ENCODE assay signal across 8 cellular contexts in the genomic region with DNA sequence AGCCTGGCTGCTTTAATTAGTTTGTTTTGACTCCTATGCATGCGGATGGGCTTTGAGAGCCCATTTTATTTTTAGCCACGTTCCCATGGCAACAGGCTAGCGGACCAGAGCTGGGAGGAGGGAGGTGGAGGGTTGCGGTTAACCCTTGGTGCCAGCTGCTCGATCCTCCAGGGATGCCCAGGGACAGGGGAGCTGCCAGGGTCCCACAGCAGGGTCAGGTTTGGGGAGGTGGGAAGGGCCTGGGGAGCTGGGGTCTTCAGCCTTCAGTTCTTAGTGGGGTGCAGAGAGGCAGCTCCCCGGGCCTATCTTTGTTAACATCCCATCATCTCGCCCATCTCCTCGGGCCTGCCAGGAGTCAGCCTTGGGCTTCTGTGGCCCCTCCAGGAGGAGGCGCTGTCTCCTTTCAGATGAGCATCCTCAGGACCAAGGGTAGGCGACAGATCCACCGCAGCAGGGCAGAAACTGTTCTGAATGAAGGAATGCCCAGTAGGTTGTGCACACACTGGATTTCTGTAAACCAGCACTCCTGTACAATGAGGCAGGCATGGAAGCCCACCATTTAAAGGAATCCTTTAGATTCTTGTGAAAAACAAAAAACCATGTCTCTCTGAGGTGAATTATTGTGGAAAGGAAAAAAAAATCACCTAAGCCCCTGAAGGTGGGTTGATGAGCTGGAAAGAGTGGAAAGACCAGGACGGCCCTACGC.
A peak's percentile ranks its signal among the peaks of the same experiment; 100 is the strongest.
DNase-seq lines count a peak whose midpoint lies in the region; ATAC-seq and TF ChIP-seq lines count a peak whose summit lies in the region.

No MANE protein-coding gene starts in this region.

- peak; percentile 97 to 99 for TF ChIP-seq CTCF in GM23338 (conservative IDR thresholded peaks at IDR 0.05; ENCODE audit: low read depth in 2 of 2)
- peak; percentile 98 for TF ChIP-seq CTCF in NB4 (IDR thresholded peaks at IDR 0.05; ENCODE audit: low read depth, low read length)
- TF ChIP-seq CTCF in upper lobe of right lung (IDR thresholded peaks at IDR 0.05): peak; percentile 89

- H3K4me2 ChIP-seq in GM23338: peak overlapping the region; percentile 54; the same call in 1 of the 2 replicates

- H3K27me3 ChIP-seq in GM23338 (ENCODE audit: insufficient read depth) (no peaks in the 10 kb centered on the region), upper lobe of right lung (no peaks in the 10 kb centered on the region)

- peak overlapping the region; percentile 86 for H2AFZ ChIP-seq in GM23338

- H3K4me1 ChIP-seq in GM23338 (ENCODE audit: insufficient read depth) (peaks cover 3% of the 10 kb centered on the region; the same call in 1 of the 2 replicates), upper lobe of right lung (peaks cover 29% of the 10 kb centered on the region)

- ATAC-seq in GM23338: peak; percentile 93
- ATAC-seq in upper lobe of right lung: peak; percentile 93

- no peaks in the 10 kb centered on the region for H3K9me2 ChIP-seq in GM23338 (ENCODE audit: insufficient read depth)

- peak; percentile 55 for DNase-seq in DMS53 treated with DMSO at 0.1 percent for 48 hours (lab: John Stamatoyannopoulos, UW; ENCODE audit: unreplicated experiment)
- peak; percentile 94 for DNase-seq in GM23338 (ENCODE audit: low spot score)
- peak; percentile 88 for DNase-seq in NB4 (ENCODE audit: low read depth)
- peak; percentile 53 for DNase-seq in SKM-1 (lab: John Stamatoyannopoulos, UW; ENCODE audit: unreplicated experiment)
- DNase-seq in activated naive CD4-positive, alpha-beta T cell treated with anti-CD3 and anti-CD28 coated beads, Interleukin-2, amount 50 U/mL, for 16 hours: peak; percentile 82
- DNase-seq in head of caudate nucleus: peak; percentile 68 to 93 (median 86)
- peak; percentile 72 to 98 (median 86) for DNase-seq in posterior cingulate gyrus
- DNase-seq in upper lobe of right lung: peak; percentile 86

- H3K36me3 ChIP-seq in GM23338 (ENCODE audit: insufficient read depth) (no peaks in the 10 kb centered on the region), upper lobe of right lung (no peaks in the 10 kb centered on the region)

- H3K4me3 ChIP-seq in GM23338 (no peak overlapping the region), NB4 (ENCODE audit: low read depth, low read length) (no peak overlapping the region), upper lobe of right lung (no peak overlapping the region)

- H3K79me2 ChIP-seq in GM23338 (replicated peaks; ENCODE audit: insufficient read depth): no peaks in the 10 kb centered on the region

- no peak overlapping the region; the same call in 1 of the 2 replicates for H3K27ac Mint-ChIP-seq in GM23338

- peaks cover 21% of the 10 kb centered on the region for H3K4me1 Mint-ChIP-seq in GM23338

- no peaks in the 10 kb centered on the region for H4K20me1 ChIP-seq in GM23338 (replicated peaks; ENCODE audit: insufficient read depth)

- H3K36me3 Mint-ChIP-seq in GM23338 (ENCODE audit: low read depth): no peaks in the 10 kb centered on the region

- TF ChIP-seq POLR2A in NB4 (IDR thresholded peaks at IDR 0.05; ENCODE audit: extremely low read depth, insufficient read length): no peak

- H3K9me3 Mint-ChIP-seq in GM23338: no peaks in the 10 kb centered on the region

- intact Hi-C loops in head of caudate nucleus (cut with DNase I): loop anchor here (5.0 kb wide), 1 partner anchor 86 kb away; no protein-coding TSS in a partner anchor
- intact Hi-C loops in posterior cingulate gyrus (cut with DNase I): loop anchor here (1.0 to 10.0 kb wide), 4 partner anchors 85 to 406 kb away; partner anchors contain the start of genes MTCH1 and PIM1
- intact Hi-C loops in upper lobe of right lung (cut with DNase I): loop anchor here (5.0 to 10.0 kb wide), 2 partner anchors 81 to 249 kb away; no protein-coding TSS in a partner anchor

- peaks cover 14% of the 10 kb centered on the region for H3K27me3 Mint-ChIP-seq in GM23338 (ENCODE audit: insufficient read depth, low read depth, poor library complexity)

- H3K4me3 Mint-ChIP-seq in GM23338: no peak overlapping the region

- H3K27ac ChIP-seq in GM23338 (ENCODE audit: low read depth) (no peak overlapping the region), upper lobe of right lung (no peak overlapping the region)

- H3F3A ChIP-seq in GM23338 (replicated peaks; ENCODE audit: low read depth): no peaks in the 10 kb centered on the region

- H3K9me3 ChIP-seq in upper lobe of right lung: no peaks in the 10 kb centered on the region

TF ChIP-seq in GM23338, 12 proteins besides CTCF, POLR2A, EP300 and RAD21:
- no peak for TF ChIP-seq ZNF331 (CRISPR knock-in tag; IDR thresholded peaks at IDR 0.05; ENCODE audit: low read depth)
- TF ChIP-seq NANOG (IDR thresholded peaks at IDR 0.05; ENCODE audit: borderline replicate concordance): no peak
- no peak for TF ChIP-seq ZNF114 (CRISPR knock-in tag; IDR thresholded peaks at IDR 0.05)
- no peak for TF ChIP-seq JUNB (IDR thresholded peaks at IDR 0.05; ENCODE audit: unreplicated experiment)
- no peak for TF ChIP-seq STAT1 (IDR thresholded peaks at IDR 0.05; ENCODE audit: unreplicated experiment)
- no peak for TF ChIP-seq POLR2AphosphoS5 (IDR thresholded peaks at IDR 0.05; ENCODE audit: low read depth)
- TF ChIP-seq, protein P1, sequence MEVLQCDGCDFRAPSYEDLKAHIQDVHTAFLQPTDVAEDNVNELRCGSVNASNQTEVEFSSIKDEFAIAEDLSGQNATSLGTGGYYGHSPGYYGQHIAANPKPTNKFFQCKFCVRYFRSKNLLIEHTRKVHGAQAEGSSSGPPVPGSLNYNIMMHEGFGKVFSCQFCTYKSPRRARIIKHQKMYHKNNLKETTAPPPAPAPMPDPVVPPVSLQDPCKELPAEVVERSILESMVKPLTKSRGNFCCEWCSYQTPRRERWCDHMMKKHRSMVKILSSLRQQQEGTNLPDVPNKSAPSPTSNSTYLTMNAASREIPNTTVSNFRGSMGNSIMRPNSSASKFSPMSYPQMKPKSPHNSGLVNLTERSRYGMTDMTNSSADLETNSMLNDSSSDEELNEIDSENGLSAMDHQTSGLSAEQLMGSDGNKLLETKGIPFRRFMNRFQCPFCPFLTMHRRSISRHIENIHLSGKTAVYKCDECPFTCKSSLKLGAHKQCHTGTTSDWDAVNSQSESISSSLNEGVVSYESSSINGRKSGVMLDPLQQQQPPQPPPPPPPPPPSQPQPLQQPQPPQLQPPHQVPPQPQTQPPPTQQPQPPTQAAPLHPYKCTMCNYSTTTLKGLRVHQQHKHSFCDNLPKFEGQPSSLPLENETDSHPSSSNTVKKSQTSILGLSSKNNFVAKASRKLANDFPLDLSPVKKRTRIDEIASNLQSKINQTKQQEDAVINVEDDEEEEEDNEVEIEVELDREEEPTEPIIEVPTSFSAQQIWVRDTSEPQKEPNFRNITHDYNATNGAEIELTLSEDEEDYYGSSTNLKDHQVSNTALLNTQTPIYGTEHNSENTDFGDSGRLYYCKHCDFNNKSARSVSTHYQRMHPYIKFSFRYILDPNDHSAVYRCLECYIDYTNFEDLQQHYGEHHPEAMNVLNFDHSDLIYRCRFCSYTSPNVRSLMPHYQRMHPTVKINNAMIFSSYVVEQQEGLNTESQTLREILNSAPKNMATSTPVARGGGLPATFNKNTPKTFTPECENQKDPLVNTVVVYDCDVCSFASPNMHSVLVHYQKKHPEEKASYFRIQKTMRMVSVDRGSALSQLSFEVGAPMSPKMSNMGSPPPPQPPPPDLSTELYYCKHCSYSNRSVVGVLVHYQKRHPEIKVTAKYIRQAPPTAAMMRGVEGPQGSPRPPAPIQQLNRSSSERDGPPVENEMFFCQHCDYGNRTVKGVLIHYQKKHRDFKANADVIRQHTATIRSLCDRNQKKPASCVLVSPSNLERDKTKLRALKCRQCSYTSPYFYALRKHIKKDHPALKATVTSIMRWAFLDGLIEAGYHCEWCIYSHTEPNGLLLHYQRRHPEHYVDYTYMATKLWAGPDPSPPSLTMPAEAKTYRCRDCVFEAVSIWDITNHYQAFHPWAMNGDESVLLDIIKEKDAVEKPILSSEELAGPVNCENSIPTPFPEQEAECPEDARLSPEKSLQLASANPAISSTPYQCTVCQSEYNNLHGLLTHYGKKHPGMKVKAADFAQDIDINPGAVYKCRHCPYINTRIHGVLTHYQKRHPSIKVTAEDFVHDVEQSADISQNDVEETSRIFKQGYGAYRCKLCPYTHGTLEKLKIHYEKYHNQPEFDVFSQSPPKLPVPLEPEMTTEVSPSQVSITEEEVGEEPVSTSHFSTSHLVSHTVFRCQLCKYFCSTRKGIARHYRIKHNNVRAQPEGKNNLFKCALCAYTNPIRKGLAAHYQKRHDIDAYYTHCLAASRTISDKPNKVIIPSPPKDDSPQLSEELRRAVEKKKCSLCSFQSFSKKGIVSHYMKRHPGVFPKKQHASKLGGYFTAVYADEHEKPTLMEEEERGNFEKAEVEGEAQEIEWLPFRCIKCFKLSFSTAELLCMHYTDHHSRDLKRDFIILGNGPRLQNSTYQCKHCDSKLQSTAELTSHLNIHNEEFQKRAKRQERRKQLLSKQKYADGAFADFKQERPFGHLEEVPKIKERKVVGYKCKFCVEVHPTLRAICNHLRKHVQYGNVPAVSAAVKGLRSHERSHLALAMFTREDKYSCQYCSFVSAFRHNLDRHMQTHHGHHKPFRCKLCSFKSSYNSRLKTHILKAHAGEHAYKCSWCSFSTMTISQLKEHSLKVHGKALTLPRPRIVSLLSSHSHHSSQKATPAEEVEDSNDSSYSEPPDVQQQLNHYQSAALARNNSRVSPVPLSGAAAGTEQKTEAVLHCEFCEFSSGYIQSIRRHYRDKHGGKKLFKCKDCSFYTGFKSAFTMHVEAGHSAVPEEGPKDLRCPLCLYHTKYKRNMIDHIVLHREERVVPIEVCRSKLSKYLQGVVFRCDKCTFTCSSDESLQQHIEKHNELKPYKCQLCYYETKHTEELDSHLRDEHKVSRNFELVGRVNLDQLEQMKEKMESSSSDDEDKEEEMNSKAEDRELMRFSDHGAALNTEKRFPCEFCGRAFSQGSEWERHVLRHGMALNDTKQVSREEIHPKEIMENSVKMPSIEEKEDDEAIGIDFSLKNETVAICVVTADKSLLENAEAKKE (CRISPR knock-in tag; IDR thresholded peaks at IDR 0.05): no peak
